6 cellular contexts compared by ENCODE assay signal in genomic region chr19:17394891-17395415, GRCh38.
DNase-seq lines count a peak whose midpoint lies in the region.

No MANE protein-coding gene starts in this region.

- peak; percentile 43 for DNase-seq in activated gamma-delta T cell treated with Interleukin-2 at 50 U/mL for 16 hours
- no peak for DNase-seq in activated gamma-delta T cell (lab: John Stamatoyannopoulos, UW)
- DNase-seq in activated CD4-positive, alpha-beta T cell treated with anti-CD3 and anti-CD28 coated beads for 24 hours (ENCODE audit: low read depth in 2 of 2): peak; percentile 45 to 79
- DNase-seq in foreskin melanocyte: peak; percentile 64
- DNase-seq in stimulated activated CD4-positive, alpha-beta T cell treated with anti-CD3 and anti-CD28 coated beads, Interleukin-4, amount 100 ng/mL, for 48 hours (ENCODE audit: low read depth in 2 of 2): peak; percentile 70 to 76
- DNase-seq in GM19238 (ENCODE audit: insufficient read length, low spot score): no peak

Comparison
In these comparisons a context has a peak if more than half of its experiments do, and no peak if none do; other contexts are left out.
1. DNase-seq: peak in activated gamma-delta T cell treated with Interleukin-2 at 50 U/mL for 16 hours (single experiment), activated CD4-positive, alpha-beta T cell treated with anti-CD3 and anti-CD28 coated beads for 24 hours (2 of 2), foreskin melanocyte (single experiment) and stimulated activated CD4-positive, alpha-beta T cell treated with anti-CD3 and anti-CD28 coated beads, Interleukin-4, amount 100 ng/mL, for 48 hours (2 of 2); none in activated gamma-delta T cell (single experiment) and GM19238 (single experiment).